ENCODE assay signal across 10 cellular contexts in the genomic region with DNA sequence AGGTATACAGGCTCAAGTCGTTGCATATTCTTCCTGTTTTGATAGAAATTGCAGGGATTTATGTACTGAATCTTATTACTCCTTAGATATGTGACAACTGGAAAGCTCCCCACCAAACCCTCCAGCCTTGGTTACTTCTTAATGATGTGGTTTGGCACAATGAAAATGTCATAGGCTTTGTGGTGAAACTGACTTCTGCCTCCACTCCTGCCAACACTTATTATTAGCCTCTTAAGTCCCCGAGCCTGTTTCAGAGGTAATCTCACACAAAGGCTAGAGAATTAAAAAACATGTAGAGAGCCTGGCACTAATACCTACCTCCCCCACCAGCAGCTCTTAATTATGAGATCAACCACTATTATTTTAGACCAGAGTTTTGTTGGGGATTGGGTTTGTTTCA. TPM values are rescaled to one million over a fixed set of nuclear protein-coding genes. Genes with fewer than 3 reads are reported as not detected.
DNase-seq lines count a peak whose midpoint lies in the region; ATAC-seq and TF ChIP-seq lines count a peak whose summit lies in the region.
"Had no signal": no experiment of that assay in that cellular context is flagged by ENCODE, and none has a peak within 500 bp of the region (broad histone marks: within the 10 kb centered on the region; RNA-seq: fewer than 3 reads in every experiment).

No MANE protein-coding gene starts in this region.

- H3K4me3 ChIP-seq in KMS-11 (IDR thresholded peaks at IDR 0.05; ENCODE audit: insufficient read depth, low read depth, low read length): no peak overlapping the region
- H3K4me3 ChIP-seq: thoracic aorta had no signal

- no peak overlapping the region; the same call in 1 of the 2 replicates for H3K9ac ChIP-seq in KMS-11

- no peak for ATAC-seq in naive thymus-derived CD8-positive, alpha-beta T cell
- ATAC-seq in GM21360 (IDR thresholded peaks at IDR 0.05; ENCODE audit: unreplicated experiment): no peak
- ATAC-seq in HG02852 (IDR thresholded peaks at IDR 0.05; ENCODE audit: unreplicated experiment): no peak

- H2AFZ ChIP-seq in KMS-11 (ENCODE audit: low read depth): no peak overlapping the region

- H3K27ac Mint-ChIP-seq in activated T-helper 2 cell treated with anti-CD3 and anti-CD28 coated beads, Interferon-gamma antibody, Interleukin-2, Interleukin-4, amounts not matched to agents 10 μg/mL and 5 μg/mL and 100 μg/mL, durations not matched to agents 14 hours and 24 hours and 36 hours: peak overlapping the region; percentile 26
- H3K27ac Mint-ChIP-seq in naive thymus-derived CD8-positive, alpha-beta T cell: peak overlapping the region in 8 of 10 donors; percentile 3 to 98 (median 69)
- H3K27ac Mint-ChIP-seq in progenitor cell of endocrine pancreas: no peak overlapping the region

- peaks cover 15% of the 10 kb centered on the region; the same call in 1 of the 2 replicates for H3K36me3 ChIP-seq in KMS-11 (ENCODE audit: insufficient read depth)

- DNase-seq in DMS79 treated with DMSO at 0.1 percent for 48 hours (lab: John Stamatoyannopoulos, UW) (peak; percentile 14), progenitor cell of endocrine pancreas (ENCODE audit: low spot score, unreplicated experiment) (no peak)
- DNase-seq in activated T-helper 2 cell treated with anti-CD3 and anti-CD28 coated beads, Interferon-gamma antibody, Interleukin-2, Interleukin-4, amounts not matched to agents 10 μg/mL and 5 μg/mL and 100 μg/mL, durations not matched to agents 14 hours and 24 hours and 36 hours (ENCODE audit: low spot score): no peak
- no peak for DNase-seq in naive thymus-derived CD8-positive, alpha-beta T cell
- DNase-seq: GDM1; stimulated activated CD4-positive, alpha-beta T cell treated with anti-CD3 and anti-CD28 coated beads, Interleukin-4, amount 100 ng/mL, for 1 hour had no signal

- TF ChIP-seq CTCF in KMS-11 (conservative IDR thresholded peaks at IDR 0.05; ENCODE audit: low read depth, low read length): no peak
- no peak for TF ChIP-seq CTCF in progenitor cell of endocrine pancreas (IDR thresholded peaks at IDR 0.05; ENCODE audit: unreplicated experiment)

- peak overlapping the region; percentile 5; the same call in 1 of the 2 replicates for H3K4me2 ChIP-seq in KMS-11

- peaks cover 76% of the 10 kb centered on the region for H3K36me3 Mint-ChIP-seq in activated T-helper 2 cell treated with anti-CD3 and anti-CD28 coated beads, Interferon-gamma antibody, Interleukin-2, Interleukin-4, amounts not matched to agents 10 μg/mL and 5 μg/mL and 100 μg/mL, durations not matched to agents 14 hours and 24 hours and 36 hours (ENCODE audit: low read depth)
- peaks cover 8 to 68% (median 23%) of the 10 kb centered on the region in 3 donors for H3K36me3 Mint-ChIP-seq in naive thymus-derived CD8-positive, alpha-beta T cell
- H3K36me3 Mint-ChIP-seq in progenitor cell of endocrine pancreas (ENCODE audit: insufficient read depth): peaks cover 29% of the 10 kb centered on the region

- H3K4me3 Mint-ChIP-seq in activated T-helper 2 cell treated with anti-CD3 and anti-CD28 coated beads, Interferon-gamma antibody, Interleukin-2, Interleukin-4, amounts not matched to agents 10 μg/mL and 5 μg/mL and 100 μg/mL, durations not matched to agents 14 hours and 24 hours and 36 hours (ENCODE audit: low read depth): no peak overlapping the region
- H3K4me3 Mint-ChIP-seq in naive thymus-derived CD8-positive, alpha-beta T cell: peak overlapping the region in 4 of 10 donors; percentile 11 to 20 (median 16)
- no peak overlapping the region for H3K4me3 Mint-ChIP-seq in progenitor cell of endocrine pancreas (ENCODE audit: low read depth)

- peaks cover 75% of the 10 kb centered on the region for H3K79me2 ChIP-seq in KMS-11 (ENCODE audit: insufficient read depth, low read depth)

- H3K9me3 Mint-ChIP-seq in activated T-helper 2 cell treated with anti-CD3 and anti-CD28 coated beads, Interferon-gamma antibody, Interleukin-2, Interleukin-4, amounts not matched to agents 10 μg/mL and 5 μg/mL and 100 μg/mL, durations not matched to agents 14 hours and 24 hours and 36 hours: no peaks in the 10 kb centered on the region
- peaks cover 0 to 7% (median 0%) of the 10 kb centered on the region in 9 donors for H3K9me3 Mint-ChIP-seq in naive thymus-derived CD8-positive, alpha-beta T cell
- H3K9me3 Mint-ChIP-seq in progenitor cell of endocrine pancreas (ENCODE audit: low read depth): no peaks in the 10 kb centered on the region

- H3K27me3 Mint-ChIP-seq in activated T-helper 2 cell treated with anti-CD3 and anti-CD28 coated beads, Interferon-gamma antibody, Interleukin-2, Interleukin-4, amounts not matched to agents 10 μg/mL and 5 μg/mL and 100 μg/mL, durations not matched to agents 14 hours and 24 hours and 36 hours (ENCODE audit: low read depth): no peaks in the 10 kb centered on the region
- no peaks in the 10 kb centered on the region for H3K27me3 Mint-ChIP-seq in naive thymus-derived CD8-positive, alpha-beta T cell
- no peaks in the 10 kb centered on the region for H3K27me3 Mint-ChIP-seq in progenitor cell of endocrine pancreas

- intact Hi-C loops in activated T-helper 2 cell treated with anti-CD3 and anti-CD28 coated beads, Interferon-gamma antibody, Interleukin-2, Interleukin-4, amounts not matched to agents 10 μg/mL and 5 μg/mL and 100 μg/mL, durations not matched to agents 14 hours and 24 hours and 36 hours (cut with micrococcal nuclease): loop anchor here (10.0 kb wide), 3 partner anchors 515 to 1725 kb away; partner anchors contain the start of genes CNST and TFB2M

- H3K27ac ChIP-seq in KMS-11: peak overlapping the region; percentile 17; the same call in 1 of the 2 replicates

- H3K4me1 ChIP-seq in KMS-11 (ENCODE audit: low read depth, poor library complexity, severe bottlenecking): peaks cover 82% of the 10 kb centered on the region

- H3K27me3 ChIP-seq in KMS-11 (ENCODE audit: insufficient read depth, low read depth): no peaks in the 10 kb centered on the region

- H4K20me1 ChIP-seq in KMS-11 (ENCODE audit: insufficient read depth): 0 out of 2 replicates have a peak, but pooled peaks cover 8% of the 10 kb centered on the region

- POLR2A ChIA-PET in naive thymus-derived CD8-positive, alpha-beta T cell (lab: Charles Lee): interaction anchor here (1.4 to 23.9 kb wide), 2 partner anchors 15 to 130 kb away, joined by 3 to 1109 read pairs; partner anchors contain the start of gene HNRNPU

- peaks cover 47% of the 10 kb centered on the region for H3K4me1 Mint-ChIP-seq in activated T-helper 2 cell treated with anti-CD3 and anti-CD28 coated beads, Interferon-gamma antibody, Interleukin-2, Interleukin-4, amounts not matched to agents 10 μg/mL and 5 μg/mL and 100 μg/mL, durations not matched to agents 14 hours and 24 hours and 36 hours (ENCODE audit: low read depth)
- peaks cover 27 to 83% (median 65%) of the 10 kb centered on the region in 4 donors for H3K4me1 Mint-ChIP-seq in naive thymus-derived CD8-positive, alpha-beta T cell
- peaks cover 45% of the 10 kb centered on the region for H3K4me1 Mint-ChIP-seq in progenitor cell of endocrine pancreas (ENCODE audit: low read depth)

RNA-seq across cellular contexts. Expression of gene COX20, which starts 4.2 kb away (rescaled TPM):
- total RNA-seq in activated T-helper 2 cell treated with anti-CD3 and anti-CD28 coated beads, Interferon-gamma antibody, Interleukin-2, Interleukin-4, amounts not matched to agents 10 μg/mL and 5 μg/mL and 100 μg/mL, durations not matched to agents 14 hours and 24 hours and 36 hours: 27.1 and 33.2 TPM in 2 replicates
- total RNA-seq in naive thymus-derived CD8-positive, alpha-beta T cell: 10 to 100 TPM; 35.8 to 36.8 TPM
- polyA plus RNA-seq in naive thymus-derived CD8-positive, alpha-beta T cell: 10 to 100 TPM; 31.4 to 52.6 (median 49.3) TPM
- 31.0 and 31.8 TPM in 2 replicates for total RNA-seq in progenitor cell of endocrine pancreas

RNA-seq across cellular contexts. Expression of gene HNRNPU, which starts 24.7 kb away (rescaled TPM):
- total RNA-seq in activated T-helper 2 cell treated with anti-CD3 and anti-CD28 coated beads, Interferon-gamma antibody, Interleukin-2, Interleukin-4, amounts not matched to agents 10 μg/mL and 5 μg/mL and 100 μg/mL, durations not matched to agents 14 hours and 24 hours and 36 hours: 569 and 589 TPM in 2 replicates
- total RNA-seq in naive thymus-derived CD8-positive, alpha-beta T cell: 100 to 1,000 TPM; 395 to 403 TPM
- polyA plus RNA-seq in naive thymus-derived CD8-positive, alpha-beta T cell: 100 to 1,000 TPM; 179 to 392 (median 281) TPM
- 512 and 526 TPM in 2 replicates for total RNA-seq in progenitor cell of endocrine pancreas
